1 cellular context compared by ENCODE assay signal in the genomic region with DNA sequence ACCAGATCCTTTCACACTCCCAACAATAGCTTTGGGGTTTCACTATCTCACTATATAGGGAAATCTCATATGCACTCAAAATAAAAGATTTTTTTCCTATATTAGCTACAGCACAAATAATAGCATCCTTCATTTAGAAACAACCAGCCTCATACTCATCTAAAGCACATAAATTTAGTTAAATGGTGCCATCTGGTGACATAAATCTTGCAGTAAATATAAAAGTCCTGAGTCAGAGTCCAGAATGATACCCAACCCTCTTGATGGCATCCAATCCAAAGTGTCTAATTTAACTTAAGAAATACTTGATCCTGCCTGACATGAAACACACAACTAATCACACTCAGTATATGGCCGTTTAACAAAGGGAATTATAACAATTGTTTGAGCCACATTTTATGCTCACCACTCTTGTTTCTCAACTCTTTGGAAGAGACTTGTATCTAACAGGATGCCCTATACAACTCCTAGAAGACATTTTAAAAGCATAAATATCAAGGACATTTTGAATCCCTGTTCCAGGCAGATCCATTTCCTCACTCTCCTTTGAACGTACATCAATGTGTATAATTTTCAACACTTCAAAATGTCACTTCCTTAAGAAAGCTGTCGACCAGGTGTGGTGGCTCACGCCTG.
TF ChIP-seq lines count a peak whose summit lies in the region.

No MANE protein-coding gene starts in this region.

TF ChIP-seq in HepG2, 621 proteins besides CTCF, POLR2A, EP300 and RAD21:
- no peak for TF ChIP-seq ZNF484 (CRISPR knock-in tag; IDR thresholded peaks at IDR 0.05; ENCODE audit: borderline replicate concordance, low read depth)
- peak; percentile 49 for TF ChIP-seq STAG1 (CRISPR knock-in tag; IDR thresholded peaks at IDR 0.05)
- no peak for TF ChIP-seq EZH2 (conservative IDR thresholded peaks at IDR 0.05; ENCODE audit: low read depth, low read length)
